2 cellular contexts compared by ENCODE assay signal in genomic region chr9:113953541-113953940, GRCh38.
TF ChIP-seq lines count a peak whose summit lies in the region.

No MANE protein-coding gene starts in this region.

TF ChIP-seq in SK-N-SH, 30 proteins besides CTCF, POLR2A, EP300 and RAD21 (continued from another document):
- TF ChIP-seq USF1 (IDR thresholded peaks at IDR 0.05; ENCODE audit: borderline replicate concordance, low read depth) (no peak), IRF3 (IDR thresholded peaks at IDR 0.05; ENCODE audit: low read depth, low read length) (no peak), TEAD4 (IDR thresholded peaks at IDR 0.05; ENCODE audit: borderline replicate concordance, insufficient read depth) (no peak), ZBTB33 (IDR thresholded peaks at IDR 0.05; ENCODE audit: borderline replicate concordance, low read depth) (no peak), GABPA (IDR thresholded peaks at IDR 0.05; ENCODE audit: low read depth) (no peak), GATA2 (CRISPR knock-in tag; IDR thresholded peaks at IDR 0.05) (no peak), EZH2phosphoT487 (IDR thresholded peaks at IDR 0.05; ENCODE audit: borderline replicate concordance, low read depth) (no peak), SIN3A (IDR thresholded peaks at IDR 0.05; ENCODE audit: borderline replicate concordance, low read depth, low read length) (no peak), YY1 (IDR thresholded peaks at IDR 0.05; ENCODE audit: low read depth) (no peak), CHD2 (IDR thresholded peaks at IDR 0.05; ENCODE audit: low read length, partially characterized antibody) (no peak), JUND (IDR thresholded peaks at IDR 0.05) (no peak)

TF ChIP-seq in SK-N-SH treated with all-trans-retinoic acid at 6 μM for 48 hours, 23 proteins besides CTCF, POLR2A, EP300 and RAD21 (continued from another document):
- no peak for TF ChIP-seq PATZ1 (CRISPR knock-in tag; IDR thresholded peaks at IDR 0.05; ENCODE audit: borderline replicate concordance)
- no peak for TF ChIP-seq CREB5 (CRISPR knock-in tag; IDR thresholded peaks at IDR 0.05; ENCODE audit: low read depth)
- no peak for TF ChIP-seq TSHZ2 (CRISPR knock-in tag; IDR thresholded peaks at IDR 0.05)
